Comparison of ENCODE assay signal across 8 cellular contexts in genomic region chr19:5987077-5987818, GRCh38. TPM values are rescaled to one million over a fixed set of nuclear protein-coding genes. Genes with fewer than 3 reads are reported as not detected.
A peak's percentile ranks its signal among the peaks of the same experiment; 100 is the strongest.
DNase-seq lines count a peak whose midpoint lies in the region; ATAC-seq and TF ChIP-seq lines count a peak whose summit lies in the region.

No MANE protein-coding gene starts in this region.

- DNase-seq in DMS153 (lab: John Stamatoyannopoulos, UW) = peak; percentile 73
- DNase-seq in SHP77 (lab: John Stamatoyannopoulos, UW) = peak; percentile 74 to 76
- peak; percentile 47 for DNase-seq in activated effector memory CD4-positive, alpha-beta T cell treated with Interleukin-2 at 50 U/mL for 16 hours
- DNase-seq in foreskin keratinocyte = peak in 1 of 2 donors; percentile 46
- DNase-seq in nucleus accumbens (lab: John Stamatoyannopoulos, UW) = peak in 49 of 56 donors; percentile 8 to 84 (median 50)
- DNase-seq in stromal cell of bone marrow (ENCODE audit: low read depth) = peak; percentile 55

- TF ChIP-seq CTCF in Loucy (conservative IDR thresholded peaks at IDR 0.05; ENCODE audit: low read length) (peak; percentile 95), foreskin keratinocyte (conservative IDR thresholded peaks at IDR 0.05) (peak; percentile 92)

- no peaks in the 10 kb centered on the region for H3K79me2 ChIP-seq in Loucy (ENCODE audit: insufficient read depth, low read length)

- H3K9ac ChIP-seq in Loucy (ENCODE audit: low read depth, low read length, poor library complexity, severe bottlenecking) = peak overlapping the region; percentile 68

- H3K27ac ChIP-seq in foreskin keratinocyte = no peak overlapping the region

- peaks cover 6% of the 10 kb centered on the region; the same call in 1 of the 2 replicates for H3F3A ChIP-seq in Loucy (ENCODE audit: low read depth)

- no peaks in the 10 kb centered on the region for H3K9me2 ChIP-seq in Loucy (replicated peaks; ENCODE audit: low read depth, low read length)

- no peaks in the 10 kb centered on the region for H4K20me1 ChIP-seq in Loucy (ENCODE audit: insufficient read depth, low read length, poor library complexity, severe bottlenecking)

- ATAC-seq in foreskin keratinocyte (peak; percentile 32), HG02759 (IDR thresholded peaks at IDR 0.05; ENCODE audit: unreplicated experiment) (no peak)

- peak overlapping the region; percentile 91 for H2AFZ ChIP-seq in Loucy (ENCODE audit: low read length)

- peaks cover 30% of the 10 kb centered on the region for H3K4me1 ChIP-seq in Loucy (ENCODE audit: insufficient read depth, low read length, poor library complexity, severe bottlenecking)
- no peaks in the 10 kb centered on the region for H3K4me1 ChIP-seq in foreskin keratinocyte

- H3K4me3 ChIP-seq in Loucy (ENCODE audit: low read length, poor library complexity, severe bottlenecking) = peak overlapping the region; percentile 71

- H3K4me2 ChIP-seq in Loucy (ENCODE audit: low read depth, low read length, poor library complexity, severe bottlenecking) = peak overlapping the region; percentile 77

- no peaks in the 10 kb centered on the region for H3K36me3 ChIP-seq in Loucy (ENCODE audit: insufficient read depth, low read length)

- H3K27me3 ChIP-seq in Loucy (ENCODE audit: insufficient read depth, low read length, poor library complexity, severe bottlenecking) (no peaks in the 10 kb centered on the region), foreskin keratinocyte (no peaks in the 10 kb centered on the region)

- no peaks in the 10 kb centered on the region for H3K9me3 ChIP-seq in Loucy (ENCODE audit: insufficient read depth, low read depth, low read length)

RNA-seq across cellular contexts. Expression of gene RANBP3, which starts 9.3 kb away (rescaled TPM):
- total RNA-seq in foreskin keratinocyte = 54.7 and 56.3 TPM in 2 replicates
- polyA plus RNA-seq in foreskin keratinocyte = 47.2 and 53.1 TPM in 2 replicates
